23 cellular contexts compared by ENCODE assay signal in genomic region chr9:104264431-104264830, GRCh38.
"Had no signal": no experiment of that assay in that cellular context is flagged by ENCODE, and none has a peak within 500 bp of the region (broad histone marks: within the 10 kb centered on the region; RNA-seq: fewer than 3 reads in every experiment).

No MANE protein-coding gene starts in this region.

- H3K27ac Mint-ChIP-seq: IgD-negative memory B cell had no signal

- H3K4me3 Mint-ChIP-seq: IgD-negative memory B cell had no signal

- H3K4me3 ChIP-seq: K562, SJSA1, SK-N-MC had no signal

- H3K36me3 Mint-ChIP-seq: IgD-negative memory B cell had no signal

- H3K9me3 Mint-ChIP-seq: IgD-negative memory B cell had no signal

- H3K4me1 ChIP-seq: SJSA1 had no signal

- DNase-seq: Kasumi-1, MM.1S, NCI-H1417, NCI-H1436 treated with DMSO at 0.1 percent for 48 hours, NCI-H1694, NCI-H187 treated with DMSO at 0.1 percent for 48 hours, NCI-H2029 treated with DMSO at 0.1 percent for 48 hours, NCI-H2171 treated with DMSO at 0.1 percent for 48 hours, NCI-H446, NCI-H510A, NCI-H524 treated with DMSO at 0.1 percent for 48 hours, NCI-H774, Right ventricle myocardium superior, RPMI8226, SIG-M5 had no signal

- H3K27me3 ChIP-seq: SJSA1 had no signal

- H3K27ac ChIP-seq: HL-60, KMS-11, SJSA1, SK-N-MC had no signal

- H3K27me3 Mint-ChIP-seq: IgD-negative memory B cell had no signal

- H3K9me3 ChIP-seq: SJSA1 had no signal

- ATAC-seq: K562 had no signal

- FAIRE-seq: HTR-8/SVneo, K562, RCC 7860 had no signal

- H3K4me1 Mint-ChIP-seq: IgD-negative memory B cell had no signal

- H3K36me3 ChIP-seq: SJSA1 had no signal
